8 cellular contexts compared by ENCODE assay signal in genomic region chr19:4369888-4370260, GRCh38. TPM values are rescaled to one million over a fixed set of nuclear protein-coding genes. Genes with fewer than 3 reads are reported as not detected.
A peak's percentile ranks its signal among the peaks of the same experiment; 100 is the strongest.
DNase-seq lines count a peak whose midpoint lies in the region; ATAC-seq, FAIRE-seq and TF ChIP-seq lines count a peak whose summit lies in the region.

No MANE protein-coding gene starts in this region.

- no peaks in the 10 kb centered on the region for H3K36me3 Mint-ChIP-seq in activated T-helper 1 cell treated with anti-CD3 and anti-CD28 coated beads, Interleukin-12 subunit alpha, Interleukin-12 subunit beta, Interleukin-2, Interleukin-4 antibody, amounts not matched to agents 30 ng/mL and 10 ng/mL and 1 ng/mL, durations not matched to agents 14 hours and 24 hours and 36 hours (ENCODE audit: low read depth)

- peak overlapping the region; percentile 92 for H3K27ac Mint-ChIP-seq in activated T-helper 1 cell treated with anti-CD3 and anti-CD28 coated beads, Interleukin-12 subunit alpha, Interleukin-12 subunit beta, Interleukin-2, Interleukin-4 antibody, amounts not matched to agents 30 ng/mL and 10 ng/mL and 1 ng/mL, durations not matched to agents 14 hours and 24 hours and 36 hours

- H3K36me3 ChIP-seq in H7 (replicated peaks; ENCODE audit: control insufficient read depth, insufficient read depth, low read length), result peaks cover 2% of the 10 kb centered on the region
- H3K36me3 ChIP-seq in pancreas, result peaks cover 0 to 5% (median 0%) of the 10 kb centered on the region in 3 donors
- H3K36me3 ChIP-seq in thymus (ENCODE audit: control insufficient read depth, insufficient read depth), result peaks cover 20% of the 10 kb centered on the region

- peaks cover 42% of the 10 kb centered on the region for H3K4me1 Mint-ChIP-seq in activated T-helper 1 cell treated with anti-CD3 and anti-CD28 coated beads, Interleukin-12 subunit alpha, Interleukin-12 subunit beta, Interleukin-2, Interleukin-4 antibody, amounts not matched to agents 30 ng/mL and 10 ng/mL and 1 ng/mL, durations not matched to agents 14 hours and 24 hours and 36 hours (ENCODE audit: low read depth)

- H3K27ac ChIP-seq in pancreas (peak overlapping the region in 2 of 4 donors; percentile 42 to 62), thymus (ENCODE audit: low read depth) (peak overlapping the region; percentile 82)

- H3K9me3 ChIP-seq in pancreas, result no peaks in the 10 kb centered on the region
- no peaks in the 10 kb centered on the region for H3K9me3 ChIP-seq in thymus (ENCODE audit: control insufficient read depth)

- peak; percentile 14 for DNase-seq in DMS79 treated with DMSO at 0.1 percent for 48 hours (lab: John Stamatoyannopoulos, UW)
- peak; percentile 86 for DNase-seq in H7
- DNase-seq in NOMO-1 treated with dmso at 0.1 percent for 144 hours (lab: John Stamatoyannopoulos, UW; ENCODE audit: unreplicated experiment), result peak; percentile 51
- DNase-seq in activated T-helper 1 cell treated with anti-CD3 and anti-CD28 coated beads, Interleukin-12 subunit alpha, Interleukin-12 subunit beta, Interleukin-2, Interleukin-4 antibody, amounts not matched to agents 30 ng/mL and 10 ng/mL and 1 ng/mL, durations not matched to agents 14 hours and 24 hours and 36 hours (ENCODE audit: low spot score), result peak; percentile 67
- DNase-seq in fibroblast of pulmonary artery (ENCODE audit: low read depth), result no peak
- peak in 2 of 6 donors; percentile 10 to 78 for DNase-seq in pancreas
- DNase-seq in kidney glomerular epithelial cell (lab: John Stamatoyannopoulos, UW), result no peak

- peak overlapping the region; percentile 69 for H3K4me3 Mint-ChIP-seq in activated T-helper 1 cell treated with anti-CD3 and anti-CD28 coated beads, Interleukin-12 subunit alpha, Interleukin-12 subunit beta, Interleukin-2, Interleukin-4 antibody, amounts not matched to agents 30 ng/mL and 10 ng/mL and 1 ng/mL, durations not matched to agents 14 hours and 24 hours and 36 hours

- no peak for FAIRE-seq in pancreas (lab: Jason Lieb, UNC)

- H3K4me3 ChIP-seq in H7 (ENCODE audit: insufficient read depth, low read depth, low read length) (no peak overlapping the region), fibroblast of pulmonary artery (replicated peaks; ENCODE audit: low read depth, low read length) (no peak overlapping the region), pancreas (peak overlapping the region in 1 of 4 donors; percentile 28), thymus (ENCODE audit: low read length) (peak overlapping the region; percentile 32)

- no peaks in the 10 kb centered on the region for H3K9me3 Mint-ChIP-seq in activated T-helper 1 cell treated with anti-CD3 and anti-CD28 coated beads, Interleukin-12 subunit alpha, Interleukin-12 subunit beta, Interleukin-2, Interleukin-4 antibody, amounts not matched to agents 30 ng/mL and 10 ng/mL and 1 ng/mL, durations not matched to agents 14 hours and 24 hours and 36 hours

- ATAC-seq in pancreas, result peak in 3 of 4 donors; percentile 37 to 59 (median 58)

- H3K27me3 ChIP-seq in H7 (ENCODE audit: control insufficient read depth, insufficient read depth, low read length) (no peaks in the 10 kb centered on the region), pancreas (no peaks in the 10 kb centered on the region), thymus (ENCODE audit: control insufficient read depth, insufficient read depth) (no peaks in the 10 kb centered on the region)

- intact Hi-C loops in activated T-helper 1 cell treated with anti-CD3 and anti-CD28 coated beads, Interleukin-12 subunit alpha, Interleukin-12 subunit beta, Interleukin-2, Interleukin-4 antibody, amounts not matched to agents 30 ng/mL and 10 ng/mL and 1 ng/mL, durations not matched to agents 14 hours and 24 hours and 36 hours (cut with micrococcal nuclease), result loop anchor here (1.0 kb wide), 4 partner anchors 9 to 42 kb away; partner anchors contain the start of genes MPND and SH3GL1
- intact Hi-C loops in pancreas (cut with DNase I), result no loop called here

- H3K4me1 ChIP-seq in pancreas (peaks cover 17 to 42% (median 34%) of the 10 kb centered on the region in 3 donors), thymus (ENCODE audit: control insufficient read depth, insufficient read depth, low read length) (peaks cover 15% of the 10 kb centered on the region)

- no peaks in the 10 kb centered on the region for H3K27me3 Mint-ChIP-seq in activated T-helper 1 cell treated with anti-CD3 and anti-CD28 coated beads, Interleukin-12 subunit alpha, Interleukin-12 subunit beta, Interleukin-2, Interleukin-4 antibody, amounts not matched to agents 30 ng/mL and 10 ng/mL and 1 ng/mL, durations not matched to agents 14 hours and 24 hours and 36 hours (ENCODE audit: insufficient read depth)

- WGBS in pancreas, 2 donors, result 61 to 65% methylated on average over 20 to 21 of the region's 21 CpGs
- 2% methylated on average over 21 of the region's 21 CpGs for WGBS in thymus

- peak; percentile 4 for TF ChIP-seq CTCF in fibroblast of pulmonary artery (IDR thresholded peaks at IDR 0.05; ENCODE audit: low read length, missing control alignments)
- TF ChIP-seq CTCF in pancreas (IDR thresholded peaks at IDR 0.05), result no peak

RNA-seq across cellular contexts. Expression of gene MPND, which starts 26.5 kb away (rescaled TPM):
- 11.4 and 17.4 TPM in 2 replicates for total RNA-seq in H7 (2014; rRNA removed; shearing (Covaris generic))
- 15.7 and 19.3 TPM in 2 replicates for total RNA-seq in activated T-helper 1 cell treated with anti-CD3 and anti-CD28 coated beads, Interleukin-12 subunit alpha, Interleukin-12 subunit beta, Interleukin-2, Interleukin-4 antibody, amounts not matched to agents 30 ng/mL and 10 ng/mL and 1 ng/mL, durations not matched to agents 14 hours and 24 hours and 36 hours
- 10 to 100 TPM; 11.8 to 20.0 (median 14.9) TPM for total RNA-seq in pancreas
- polyA plus RNA-seq in pancreas (10 to 100 TPM; 16.7 to 18.9 TPM), thymus (16.9 TPM)

RNA-seq across cellular contexts. Expression of gene SH3GL1, which starts 30.5 kb away (rescaled TPM):
- 73.1 and 97.7 TPM in 2 replicates for total RNA-seq in H7 (2014; rRNA removed; shearing (Covaris generic))
- total RNA-seq in activated T-helper 1 cell treated with anti-CD3 and anti-CD28 coated beads, Interleukin-12 subunit alpha, Interleukin-12 subunit beta, Interleukin-2, Interleukin-4 antibody, amounts not matched to agents 30 ng/mL and 10 ng/mL and 1 ng/mL, durations not matched to agents 14 hours and 24 hours and 36 hours, result 50.3 and 54.2 TPM in 2 replicates
- 10 to 100 TPM; 25.9 to 31.1 (median 27.5) TPM for total RNA-seq in pancreas
- 10 to 100 TPM; 27.1 to 34.2 TPM for polyA plus RNA-seq in pancreas
- polyA plus RNA-seq in thymus, result 40.6 TPM

RNA-seq across cellular contexts. Expression of gene STAP2, which starts 31.2 kb away (rescaled TPM):
- total RNA-seq in H7 (2014; rRNA removed; shearing (Covaris generic)), result 14.2 and 18.0 TPM in 2 replicates
- total RNA-seq in activated T-helper 1 cell treated with anti-CD3 and anti-CD28 coated beads, Interleukin-12 subunit alpha, Interleukin-12 subunit beta, Interleukin-2, Interleukin-4 antibody, amounts not matched to agents 30 ng/mL and 10 ng/mL and 1 ng/mL, durations not matched to agents 14 hours and 24 hours and 36 hours, result 12.9 and 15.0 TPM in 2 replicates
- 10 to 100 TPM; 17.4 to 45.4 (median 23.3) TPM for total RNA-seq in pancreas
- polyA plus RNA-seq in pancreas, result 10 to 100 TPM; 46.6 to 65.5 TPM
- polyA plus RNA-seq in thymus, result 21.3 TPM

RNA-seq across cellular contexts. Expression of gene CHAF1A, which starts 32.6 kb away (rescaled TPM):
- total RNA-seq in H7 (2014; rRNA removed; shearing (Covaris generic)), result 121 and 122 TPM in 2 replicates
- total RNA-seq in activated T-helper 1 cell treated with anti-CD3 and anti-CD28 coated beads, Interleukin-12 subunit alpha, Interleukin-12 subunit beta, Interleukin-2, Interleukin-4 antibody, amounts not matched to agents 30 ng/mL and 10 ng/mL and 1 ng/mL, durations not matched to agents 14 hours and 24 hours and 36 hours, result 106 and 107 TPM in 2 replicates
- total RNA-seq in pancreas, result 1 to 10 TPM; 2.8 to 5.0 (median 3.9) TPM
- 1 to 10 TPM; 3.8 to 4.3 TPM for polyA plus RNA-seq in pancreas
- 3.5 TPM for polyA plus RNA-seq in thymus

Comparison
In these comparisons a context has a peak if more than half of its experiments do, and no peak if none do; other contexts are left out.
1. DNase-seq: peak in DMS79 treated with DMSO at 0.1 percent for 48 hours (single experiment), H7 (single experiment), NOMO-1 treated with dmso at 0.1 percent for 144 hours (single experiment) and activated T-helper 1 cell treated with anti-CD3 and anti-CD28 coated beads, Interleukin-12 subunit alpha, Interleukin-12 subunit beta, Interleukin-2, Interleukin-4 antibody, amounts not matched to agents 30 ng/mL and 10 ng/mL and 1 ng/mL, durations not matched to agents 14 hours and 24 hours and 36 hours (single experiment); none in fibroblast of pulmonary artery (single experiment) and kidney glomerular epithelial cell (single experiment).